In the genomic region with DNA sequence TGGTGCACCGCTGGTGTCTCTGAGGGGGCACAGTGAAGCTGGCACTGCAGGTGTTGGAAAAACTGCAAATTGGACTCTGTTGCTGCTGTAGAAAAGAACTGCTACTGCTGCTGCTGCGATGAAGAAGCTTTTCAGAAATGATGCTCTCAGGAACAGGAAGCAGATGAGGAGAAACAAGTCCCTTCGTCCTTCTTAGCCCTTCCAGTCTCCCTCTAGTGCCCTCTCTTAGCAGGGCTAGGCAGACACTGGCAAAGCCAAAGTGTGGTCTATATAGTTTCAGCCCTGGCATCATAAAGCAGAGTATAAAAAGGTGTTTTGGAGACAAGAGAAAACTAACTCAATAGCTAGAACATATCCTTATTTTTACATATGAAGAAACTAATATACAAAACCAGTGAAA, we compare ENCODE assay signal across 16 cellular contexts.
DNase-seq lines count a peak whose midpoint lies in the region; ATAC-seq, FAIRE-seq and TF ChIP-seq lines count a peak whose summit lies in the region.
"Had no signal": no experiment of that assay in that cellular context is flagged by ENCODE, and none has a peak within 500 bp of the region (broad histone marks: within the 10 kb centered on the region; RNA-seq: fewer than 3 reads in every experiment).

No MANE protein-coding gene starts in this region.

- H3K36me3 ChIP-seq in HCT116 (ENCODE audit: control insufficient read depth in 1 of 2, insufficient read depth in 2 of 2, low read length in 2 of 2) (no peaks in the 10 kb centered on the region), OCI-LY7 (ENCODE audit: insufficient read depth, low read length) (no peaks in the 10 kb centered on the region), kidney (ENCODE audit: control insufficient read depth in 1 of 2, insufficient read depth in 2 of 2, low read length in 2 of 2) (no peaks in the 10 kb centered on the region)

- RAD21 ChIA-PET in HCT116 (lab: Charles Lee; ENCODE audit: low non-redundant PET in 1 of 2, low total read pairs in 2 of 2, uncharacterized antibody in 2 of 2, unreplicated experiment in 2 of 2): no interaction called here

- H4K20me1 ChIP-seq in HCT116 (ENCODE audit: insufficient read depth) (no peaks in the 10 kb centered on the region), OCI-LY7 (ENCODE audit: insufficient read depth, low read length) (no peaks in the 10 kb centered on the region)

- peak; percentile 35 for DNase-seq in NCI-H146 treated with DMSO at 0.1 percent for 48 hours (lab: John Stamatoyannopoulos, UW; ENCODE audit: unreplicated experiment)
- no peak for DNase-seq in NCI-H146 (lab: John Stamatoyannopoulos, UW)
- DNase-seq in HCT116 (ENCODE audit: low read depth, low spot score): no peak
- peak; percentile 6 for DNase-seq in OCI-LY7 (ENCODE audit: low spot score)
- DNase-seq in left colon: no peak
- no peak for DNase-seq in kidney
- no peak for DNase-seq in stimulated activated naive CD8-positive, alpha-beta T cell treated with anti-CD3 and anti-CD28 coated beads, Interleukin-15, amount 100 ng/mL, for 72 hours
- no peak for DNase-seq in activated naive CD4-positive, alpha-beta T cell treated with anti-CD3 and anti-CD28 coated beads for 36 hours
- DNase-seq: NCI-H1092 treated with DMSO at 0.1 percent for 48 hours, NCI-H1930, NCI-H526, SHP77 treated with DMSO at 0.1 percent for 48 hours had no signal

- FAIRE-seq in kidney (lab: Jason Lieb, UNC): no peak
- FAIRE-seq: GM12878, RCC 7860 had no signal

- no peak overlapping the region for H3K27ac ChIP-seq in HCT116 (ENCODE audit: low read depth, low read length)
- H3K27ac ChIP-seq in OCI-LY7 (ENCODE audit: low read depth, low read length, poor library complexity, severe bottlenecking): no peak overlapping the region
- no peak overlapping the region for H3K27ac ChIP-seq in kidney (ENCODE audit: low read depth in 2 of 2, low read length in 2 of 2)
- H3K27ac ChIP-seq: C4-2B had no signal

- no peak overlapping the region for H3K27ac Mint-ChIP-seq in stimulated activated naive CD8-positive, alpha-beta T cell treated with anti-CD3 and anti-CD28 coated beads, Interleukin-15, amount 100 ng/mL, for 72 hours
- no peak overlapping the region for H3K27ac Mint-ChIP-seq in activated naive CD4-positive, alpha-beta T cell treated with anti-CD3 and anti-CD28 coated beads for 36 hours
- H3K27ac Mint-ChIP-seq: T-helper 2 cell treated with Interferon-gamma antibody and Interleukin-4, amounts not matched to agents 5 μg/mL and 100 μg/mL, for 36 hours had no signal

- TF ChIP-seq CTCF in HCT116 (IDR thresholded peaks at IDR 0.05 in 2 of 3, conservative IDR thresholded peaks at IDR 0.05 in 1 of 3; ENCODE audit: borderline replicate concordance in 1 of 3, insufficient read depth in 1 of 3, low read depth in 2 of 3, low read length in 2 of 3) (no peak), OCI-LY7 (conservative IDR thresholded peaks at IDR 0.05; ENCODE audit: low read length) (peak; percentile 24; the same call in 1 of the 2 replicates), kidney (IDR thresholded peaks at IDR 0.05; ENCODE audit: borderline replicate concordance, extremely low read depth, insufficient read depth) (no peak)

- H3K9me2 ChIP-seq in HCT116 (ENCODE audit: insufficient read depth) (no peaks in the 10 kb centered on the region), OCI-LY7 (ENCODE audit: insufficient read depth, low read length) (no peaks in the 10 kb centered on the region)

- H3K36me3 Mint-ChIP-seq in activated naive CD4-positive, alpha-beta T cell treated with anti-CD3 and anti-CD28 coated beads for 36 hours (ENCODE audit: low read depth): no peaks in the 10 kb centered on the region

- no peak overlapping the region for H3K4me3 Mint-ChIP-seq in stimulated activated naive CD8-positive, alpha-beta T cell treated with anti-CD3 and anti-CD28 coated beads, Interleukin-15, amount 100 ng/mL, for 72 hours
- H3K4me3 Mint-ChIP-seq in activated naive CD4-positive, alpha-beta T cell treated with anti-CD3 and anti-CD28 coated beads for 36 hours: no peak overlapping the region
- H3K4me3 Mint-ChIP-seq: T-helper 2 cell treated with Interferon-gamma antibody and Interleukin-4, amounts not matched to agents 5 μg/mL and 100 μg/mL, for 36 hours had no signal

- ATAC-seq in HCT116: no peak
- peak; percentile 7 for ATAC-seq in left colon
- no peak for ATAC-seq in stimulated activated naive CD8-positive, alpha-beta T cell treated with anti-CD3 and anti-CD28 coated beads, Interleukin-15, amount 100 ng/mL, for 72 hours
- ATAC-seq: GM12878 had no signal

- H3K9me3 Mint-ChIP-seq in stimulated activated naive CD8-positive, alpha-beta T cell treated with anti-CD3 and anti-CD28 coated beads, Interleukin-15, amount 100 ng/mL, for 72 hours: no peaks in the 10 kb centered on the region
- no peaks in the 10 kb centered on the region for H3K9me3 Mint-ChIP-seq in activated naive CD4-positive, alpha-beta T cell treated with anti-CD3 and anti-CD28 coated beads for 36 hours
- H3K9me3 Mint-ChIP-seq: T-helper 2 cell treated with Interferon-gamma antibody and Interleukin-4, amounts not matched to agents 5 μg/mL and 100 μg/mL, for 36 hours had no signal

- no peak for TF ChIP-seq POLR2A in HCT116 (IDR thresholded peaks at IDR 0.05; ENCODE audit: borderline replicate concordance, extremely low read depth, insufficient read depth, insufficient read length)

- H3K9me3 ChIP-seq in HCT116 (ENCODE audit: control insufficient read depth in 1 of 2, insufficient read depth in 1 of 2, low read depth in 1 of 2, low read length in 2 of 2) (no peaks in the 10 kb centered on the region), OCI-LY7 (ENCODE audit: low read length) (no peaks in the 10 kb centered on the region), kidney (ENCODE audit: control insufficient read depth in 1 of 2, low read length in 2 of 2) (no peaks in the 10 kb centered on the region)

- H3K4me1 ChIP-seq in HCT116 (ENCODE audit: control insufficient read depth in 1 of 2, insufficient read depth in 2 of 2, low read length in 2 of 2) (peaks cover 0 to under 1% of the 10 kb centered on the region in 2 experiments; a peak in 1 of 4 replicates), OCI-LY7 (ENCODE audit: insufficient read depth, low read length, poor library complexity, severe bottlenecking) (peaks cover 7% of the 10 kb centered on the region), kidney (ENCODE audit: control insufficient read depth in 1 of 2, insufficient read depth in 1 of 2, low read depth in 1 of 2, low read length in 2 of 2) (peaks cover 0 to 2% of the 10 kb centered on the region in 2 donors)

- H3K27me3 ChIP-seq in HCT116 (ENCODE audit: insufficient read depth, low read length): no peaks in the 10 kb centered on the region

- intact Hi-C loops in HCT116 (cut with micrococcal nuclease): no loop called here
- intact Hi-C loops in OCI-LY7 (cut with micrococcal nuclease; ENCODE audit: unreplicated experiment): no loop called here
- intact Hi-C loops in left colon (cut with DNase I, micrococcal nuclease): no loop called here
- intact Hi-C loops in kidney (cut with DNase I): no loop called here
- intact Hi-C loops in activated naive CD4-positive, alpha-beta T cell treated with anti-CD3 and anti-CD28 coated beads for 36 hours (cut with micrococcal nuclease): no loop called here

- CTCF ChIA-PET in HCT116 (lab: Charles Lee): interaction anchor here (0.9 kb wide), 1 partner anchor 14 kb away, joined by 3 read pairs; no protein-coding TSS in a partner anchor
- CTCF ChIA-PET in OCI-LY7 (lab: Charles Lee; ENCODE audit: unreplicated experiment): interaction anchor here (0.7 to 0.9 kb wide), 2 partner anchors 95 to 439 kb away, joined by 3 read pairs; no protein-coding TSS in a partner anchor
- CTCF ChIA-PET in activated naive CD4-positive, alpha-beta T cell treated with anti-CD3 and anti-CD28 coated beads for 36 hours (lab: Charles Lee): no interaction called here

- no peaks in the 10 kb centered on the region for H3K4me1 Mint-ChIP-seq in stimulated activated naive CD8-positive, alpha-beta T cell treated with anti-CD3 and anti-CD28 coated beads, Interleukin-15, amount 100 ng/mL, for 72 hours
- no peaks in the 10 kb centered on the region for H3K4me1 Mint-ChIP-seq in activated naive CD4-positive, alpha-beta T cell treated with anti-CD3 and anti-CD28 coated beads for 36 hours (ENCODE audit: low read depth)

- peaks cover 7% of the 10 kb centered on the region for H3K27me3 Mint-ChIP-seq in stimulated activated naive CD8-positive, alpha-beta T cell treated with anti-CD3 and anti-CD28 coated beads, Interleukin-15, amount 100 ng/mL, for 72 hours
- H3K27me3 Mint-ChIP-seq in activated naive CD4-positive, alpha-beta T cell treated with anti-CD3 and anti-CD28 coated beads for 36 hours (ENCODE audit: low read depth): peaks cover 7% of the 10 kb centered on the region

- H3K4me3 ChIP-seq in HCT116 (replicated peaks in 1 of 2; ENCODE audit: low read depth in 1 of 2, low read length in 2 of 2) (no peak overlapping the region), OCI-LY7 (ENCODE audit: low read depth, low read length, poor library complexity, severe bottlenecking) (no peak overlapping the region), kidney (ENCODE audit: low read length in 2 of 2) (no peak overlapping the region)
- H3K4me3 ChIP-seq: GM12878 had no signal

- H2AFZ ChIP-seq in HCT116 (ENCODE audit: low read depth, low read length, poor library complexity, severe bottlenecking): no peak overlapping the region
- peak overlapping the region; percentile 18 for H2AFZ ChIP-seq in OCI-LY7 (ENCODE audit: low read length)

- BruUV-seq in HCT116 (replicated peaks; lab: Mats Ljungman, UMichigan) (no TSS peak), OCI-LY7 (replicated peaks; lab: Mats Ljungman, UMichigan) (no TSS peak)

- H3K4me2 ChIP-seq in HCT116 (ENCODE audit: low read length) (no peak overlapping the region), OCI-LY7 (ENCODE audit: low read length) (peak overlapping the region; percentile 32; the same call in 1 of the 2 replicates)

- POLR2A ChIA-PET in HCT116 (lab: Charles Lee): no interaction called here
- POLR2A ChIA-PET in OCI-LY7 (lab: Charles Lee): interaction anchor here (0.5 to 1.2 kb wide), 3 partner anchors 15 to 69 kb away, joined by 3 read pairs; no protein-coding TSS in a partner anchor

- no peaks in the 10 kb centered on the region for H3K79me2 ChIP-seq in HCT116 (ENCODE audit: insufficient read depth, low read length)
- no peaks in the 10 kb centered on the region for H3K79me2 ChIP-seq in OCI-LY7 (ENCODE audit: insufficient read depth, low read depth, low read length)

- 0 out of 2 replicates have a peak, but pooled peaks have one; percentile 4 for TF ChIP-seq RAD21 in HCT116 (IDR thresholded peaks at IDR 0.05; ENCODE audit: low read depth)

- no peak overlapping the region for H3K9ac ChIP-seq in HCT116 (ENCODE audit: low read length)
- no peak overlapping the region for H3K9ac ChIP-seq in kidney (ENCODE audit: low read length in 2 of 2)

TF ChIP-seq in HCT116, 20 proteins besides CTCF, POLR2A, EP300 and RAD21:
- TF ChIP-seq TCF7L2 (IDR thresholded peaks at IDR 0.05; ENCODE audit: borderline replicate concordance, extremely low read depth, insufficient read depth, insufficient read length) (no peak), SRF (IDR thresholded peaks at IDR 0.05; ENCODE audit: low read depth) (no peak)

Comparison
In these comparisons a context has a peak if more than half of its experiments do, and no peak if none do; other contexts are left out.
1. DNase-seq: peak in NCI-H146 treated with DMSO at 0.1 percent for 48 hours (single experiment) and OCI-LY7 (single experiment); none in NCI-H146 (single experiment), HCT116 (single experiment), left colon (0 of 2), kidney (single experiment), stimulated activated naive CD8-positive, alpha-beta T cell treated with anti-CD3 and anti-CD28 coated beads, Interleukin-15, amount 100 ng/mL, for 72 hours (0 of 2) and activated naive CD4-positive, alpha-beta T cell treated with anti-CD3 and anti-CD28 coated beads for 36 hours (single experiment).